13 cellular contexts compared by ENCODE assay signal in genomic region chr2:165440367-165440766, GRCh38. TPM values are rescaled to one million over a fixed set of nuclear protein-coding genes. Genes with fewer than 3 reads are reported as not detected.
DNase-seq lines count a peak whose midpoint lies in the region; ATAC-seq, FAIRE-seq and TF ChIP-seq lines count a peak whose summit lies in the region.
"Had no signal": no experiment of that assay in that cellular context is flagged by ENCODE, and none has a peak within 500 bp of the region (broad histone marks: within the 10 kb centered on the region; RNA-seq: fewer than 3 reads in every experiment).

No MANE protein-coding gene starts in this region.

- DNase-seq in GM04503 (ENCODE audit: low read depth) (peak; percentile 44), NCI-H774 (lab: John Stamatoyannopoulos, UW) (peak; percentile 12), fibroblast of mammary gland (ENCODE audit: low read depth) (peak; percentile 87), renal cortical epithelial cell (ENCODE audit: low read depth) (peak; percentile 9), frontal cortex (ENCODE audit: low spot score in 2 of 2) (no peak), left lobe of liver (ENCODE audit: low spot score) (no peak)
- DNase-seq: cortex of kidney; H9; NCI-H1417 treated with DMSO at 0.1 percent for 48 hours; stimulated activated CD4-positive, alpha-beta T cell treated with anti-CD3 and anti-CD28 coated beads, Interleukin-2, amount 100 ng/mL, for 48 hours; stomach had no signal

- ATAC-seq in HG03354 (IDR thresholded peaks at IDR 0.05; ENCODE audit: poor library complexity, severe bottlenecking, unreplicated experiment) (no peak), left lobe of liver (no peak)
- ATAC-seq: WTC11 had no signal

- no peak overlapping the region for H3K4me3 ChIP-seq in fibroblast of mammary gland (ENCODE audit: control insufficient read depth, low read depth, low read length)
- H3K4me3 ChIP-seq: stomach had no signal

- FAIRE-seq in frontal cortex (lab: Jason Lieb, UNC) = no peak

- TF ChIP-seq CTCF in fibroblast of mammary gland (conservative IDR thresholded peaks at IDR 0.05; ENCODE audit: control insufficient read depth, insufficient read depth, low read depth, low read length) = no peak

RNA-seq across cellular contexts. Expression of gene CSRNP3, which starts 29.1 kb away (rescaled TPM):
- total RNA-seq in renal cortical epithelial cell (0.87 and 4.2 TPM in 2 replicates), frontal cortex (214 TPM), left lobe of liver (2.6 TPM)

Comparison
In these comparisons a context has a peak if more than half of its experiments do, and no peak if none do; other contexts are left out.
1. DNase-seq: peak in GM04503 (single experiment), NCI-H774 (single experiment), fibroblast of mammary gland (single experiment) and renal cortical epithelial cell (single experiment); none in frontal cortex (0 of 2) and left lobe of liver (single experiment).
2. RNA of gene CSRNP3, which starts 29.1 kb away (total RNA-seq): 214 TPM in frontal cortex (single experiment); 0.87 to 4.2 TPM in renal cortical epithelial cell and 2.6 TPM in left lobe of liver (single experiment); every median in the first group is over 10 times any median in the second.